8 cellular contexts compared by ENCODE assay signal in genomic region chr17:1764274-1764673, GRCh38. TPM values are rescaled to one million over a fixed set of nuclear protein-coding genes. Genes with fewer than 3 reads are reported as not detected.
DNase-seq lines count a peak whose midpoint lies in the region; ATAC-seq and TF ChIP-seq lines count a peak whose summit lies in the region.

No MANE protein-coding gene starts in this region.

- no peaks in the 10 kb centered on the region for H3K9me3 Mint-ChIP-seq in HFFc6
- H3K9me3 Mint-ChIP-seq in central memory CD8-positive, alpha-beta T cell: no peaks in the 10 kb centered on the region

- peak overlapping the region; percentile 38; the same call in 1 of the 2 replicates for H3K4me3 Mint-ChIP-seq in HFFc6
- H3K4me3 Mint-ChIP-seq in central memory CD8-positive, alpha-beta T cell: peak overlapping the region; percentile 65

- peaks cover 34% of the 10 kb centered on the region for H3K4me1 Mint-ChIP-seq in HFFc6 (ENCODE audit: low read depth)
- H3K4me1 Mint-ChIP-seq in central memory CD8-positive, alpha-beta T cell: peaks cover 15% of the 10 kb centered on the region

- TF ChIP-seq CTCF in HFFc6 (IDR thresholded peaks at IDR 0.05): no peak

- H3K27ac Mint-ChIP-seq in HFFc6: peak overlapping the region; percentile 91
- peak overlapping the region; percentile 86 for H3K27ac Mint-ChIP-seq in central memory CD8-positive, alpha-beta T cell (ENCODE audit: low read depth)

- peak; percentile 95 for ATAC-seq in central memory CD8-positive, alpha-beta T cell (replicated peaks; ENCODE audit: extremely low read depth, poor library complexity, severe bottlenecking)

- H3K27me3 Mint-ChIP-seq in HFFc6 (ENCODE audit: insufficient read depth): peaks cover under 1% of the 10 kb centered on the region; the same call in 1 of the 2 replicates
- H3K27me3 Mint-ChIP-seq in central memory CD8-positive, alpha-beta T cell: no peaks in the 10 kb centered on the region

- peak; percentile 68 for DNase-seq in HFFc6
- DNase-seq in activated CD4-positive, alpha-beta T cell treated with anti-CD3 and anti-CD28 coated beads for 1 hour: peak; percentile 43
- peak; percentile 31 to 50 for DNase-seq in central memory CD8-positive, alpha-beta T cell (ENCODE audit: low spot score in 2 of 2)
- peak; percentile 77 for DNase-seq in mucosa of gallbladder (ENCODE audit: low spot score)
- peak; percentile 11 to 81 (median 58) for DNase-seq in stimulated activated naive CD4-positive, alpha-beta T cell (lab: John Stamatoyannopoulos, UW)
- DNase-seq in NCI-H446 treated with DMSO at 0.1 percent for 48 hours (lab: John Stamatoyannopoulos, UW): no peak
- no peak for DNase-seq in NCI-H526 (lab: John Stamatoyannopoulos, UW)
- DNase-seq in NCI-H187 (lab: John Stamatoyannopoulos, UW): no peak

- peaks cover 5% of the 10 kb centered on the region for H3K36me3 Mint-ChIP-seq in HFFc6 (ENCODE audit: low read depth)
- H3K36me3 Mint-ChIP-seq in central memory CD8-positive, alpha-beta T cell (ENCODE audit: insufficient read depth): no peaks in the 10 kb centered on the region

RNA-seq across cellular contexts. Expression of gene SERPINF1, which starts 2.4 kb away (rescaled TPM):
- 10 to 100 TPM; 12.0 to 46.8 (median 13.2) TPM for total RNA-seq in HFFc6 (2021; fragmentation: NEBNext Ultra II Directional; extraction: Animal tissue kit (Norgen Biotek cat#: 25700))
- total RNA-seq in mucosa of gallbladder: 129 TPM

RNA-seq across cellular contexts. Expression of gene SERPINF2, which starts 21.6 kb away (rescaled TPM):
- not detected for total RNA-seq in HFFc6 (2021; fragmentation: NEBNext Ultra II Directional; extraction: Animal tissue kit (Norgen Biotek cat#: 25700))
- total RNA-seq in mucosa of gallbladder: 2.9 TPM

RNA-seq across cellular contexts. Expression of gene WDR81, which starts 39.8 kb away (rescaled TPM):
- 10 to 100 TPM; 12.5 to 18.1 (median 13.2) TPM for total RNA-seq in HFFc6 (2021; fragmentation: NEBNext Ultra II Directional; extraction: Animal tissue kit (Norgen Biotek cat#: 25700))
- total RNA-seq in mucosa of gallbladder: 30.3 TPM

RNA-seq across cellular contexts. Expression of gene TLCD2, which starts 54.1 kb away (rescaled TPM):
- 1 to 10 TPM; 2.7 to 3.8 (median 3.2) TPM for total RNA-seq in HFFc6 (2021; fragmentation: NEBNext Ultra II Directional; extraction: Animal tissue kit (Norgen Biotek cat#: 25700))
- total RNA-seq in mucosa of gallbladder: 6.5 TPM

Comparison
In these comparisons a context has a peak if more than half of its experiments do, and no peak if none do; other contexts are left out.
1. DNase-seq: peak in HFFc6 (single experiment), activated CD4-positive, alpha-beta T cell treated with anti-CD3 and anti-CD28 coated beads for 1 hour (single experiment), central memory CD8-positive, alpha-beta T cell (2 of 2), mucosa of gallbladder (single experiment) and stimulated activated naive CD4-positive, alpha-beta T cell (6 of 6); none in NCI-H446 treated with DMSO at 0.1 percent for 48 hours (single experiment), NCI-H526 (0 of 2) and NCI-H187 (0 of 2).